In genomic region chr22:42065408-42066132, GRCh38 we compare ENCODE assay signal across 1 cellular context.
TF ChIP-seq lines count a peak whose summit lies in the region.

No MANE protein-coding gene starts in this region.

TF ChIP-seq in HepG2, 621 proteins besides CTCF, POLR2A, EP300 and RAD21:
- TF ChIP-seq ZNF20 (CRISPR knock-in tag; IDR thresholded peaks at IDR 0.05) (no peak), HIVEP1 (CRISPR knock-in tag; IDR thresholded peaks at IDR 0.05) (no peak), TRIM22 (IDR thresholded peaks at IDR 0.05) (no peak), HINFP (CRISPR knock-in tag; IDR thresholded peaks at IDR 0.05; ENCODE audit: low read depth) (no peak), ZBTB8A (CRISPR knock-in tag; IDR thresholded peaks at IDR 0.05; ENCODE audit: borderline replicate concordance, low read depth) (no peak), ZNF570 (CRISPR knock-in tag; IDR thresholded peaks at IDR 0.05; ENCODE audit: borderline replicate concordance) (no peak), PRPF4 (IDR thresholded peaks at IDR 0.05; ENCODE audit: low read depth, low read length, poor library complexity, severe bottlenecking) (no peak), NR0B2 (CRISPR knock-in tag; IDR thresholded peaks at IDR 0.05) (no peak), BHLHE40 (IDR thresholded peaks at IDR 0.05; ENCODE audit: low read length) (no peak), ZNF501 (CRISPR knock-in tag; IDR thresholded peaks at IDR 0.05) (no peak), HNRNPH1 (optimal IDR thresholded peaks at IDR 0.05; ENCODE audit: low read depth, low read length) (no peak), GFI1 (CRISPR knock-in tag; IDR thresholded peaks at IDR 0.05; ENCODE audit: borderline replicate concordance) (no peak)
